Comparison of ENCODE assay signal across 2 cellular contexts in genomic region chr2:70828115-70828514, GRCh38.
A peak's percentile ranks its signal among the peaks of the same experiment; 100 is the strongest.
TF ChIP-seq lines count a peak whose summit lies in the region.

No MANE protein-coding gene starts in this region.

TF ChIP-seq in HEK293, 187 proteins besides CTCF, POLR2A, EP300 and RAD21 (continues in another document):
- TF ChIP-seq SCRT2 (tag by site-specific recombination; IDR thresholded peaks at IDR 0.05) (peak; percentile 93), ZBTB6 (tag by site-specific recombination; IDR thresholded peaks at IDR 0.05) (no peak), GFI1B (tag by site-specific recombination; IDR thresholded peaks at IDR 0.05) (no peak), GLIS1 (tag by site-specific recombination; IDR thresholded peaks at IDR 0.05) (no peak), SCRT1 (tag by site-specific recombination; IDR thresholded peaks at IDR 0.05; ENCODE audit: borderline replicate concordance) (peak; percentile 78; the same call in 1 of the 2 replicates), PRDM2 (tag by site-specific recombination; IDR thresholded peaks at IDR 0.05; ENCODE audit: borderline replicate concordance) (no peak), KLF7 (tag by site-specific recombination; IDR thresholded peaks at IDR 0.05; ENCODE audit: borderline replicate concordance) (no peak), ZNF580 (tag by site-specific recombination; IDR thresholded peaks at IDR 0.05) (no peak), ZNF214 (tag by site-specific recombination; IDR thresholded peaks at IDR 0.05; ENCODE audit: borderline replicate concordance) (no peak), ZSCAN5A (tag by site-specific recombination; IDR thresholded peaks at IDR 0.05) (no peak), ZSCAN30 (tag by site-specific recombination; IDR thresholded peaks at IDR 0.05) (no peak), GLI2 (tag by site-specific recombination; IDR thresholded peaks at IDR 0.05; ENCODE audit: borderline replicate concordance, low read depth) (no peak), ZNF48 (tag by site-specific recombination; IDR thresholded peaks at IDR 0.05) (no peak), ZNF354C (tag by site-specific recombination; IDR thresholded peaks at IDR 0.05; ENCODE audit: borderline replicate concordance, low read depth) (no peak), ZNF639 (tag by site-specific recombination; IDR thresholded peaks at IDR 0.05) (no peak)

TF ChIP-seq in H1, 55 proteins besides CTCF, POLR2A, EP300 and RAD21:
- TF ChIP-seq MAX (IDR thresholded peaks at IDR 0.05): peak; percentile 34; the same call in 1 of the 2 replicates
- no peak for TF ChIP-seq SUZ12 (IDR thresholded peaks at IDR 0.05; ENCODE audit: low read length)
- no peak for TF ChIP-seq JUND (IDR thresholded peaks at IDR 0.05; ENCODE audit: low read length)
- TF ChIP-seq E2F6 (IDR thresholded peaks at IDR 0.05): no peak
- TF ChIP-seq SIRT6 (IDR thresholded peaks at IDR 0.05; ENCODE audit: low read length): no peak
- TF ChIP-seq HDAC6 (IDR thresholded peaks at IDR 0.05; ENCODE audit: low read depth, low read length): no peak
- no peak for TF ChIP-seq ATF2 (IDR thresholded peaks at IDR 0.05; ENCODE audit: low read length)
